In the genomic region with DNA sequence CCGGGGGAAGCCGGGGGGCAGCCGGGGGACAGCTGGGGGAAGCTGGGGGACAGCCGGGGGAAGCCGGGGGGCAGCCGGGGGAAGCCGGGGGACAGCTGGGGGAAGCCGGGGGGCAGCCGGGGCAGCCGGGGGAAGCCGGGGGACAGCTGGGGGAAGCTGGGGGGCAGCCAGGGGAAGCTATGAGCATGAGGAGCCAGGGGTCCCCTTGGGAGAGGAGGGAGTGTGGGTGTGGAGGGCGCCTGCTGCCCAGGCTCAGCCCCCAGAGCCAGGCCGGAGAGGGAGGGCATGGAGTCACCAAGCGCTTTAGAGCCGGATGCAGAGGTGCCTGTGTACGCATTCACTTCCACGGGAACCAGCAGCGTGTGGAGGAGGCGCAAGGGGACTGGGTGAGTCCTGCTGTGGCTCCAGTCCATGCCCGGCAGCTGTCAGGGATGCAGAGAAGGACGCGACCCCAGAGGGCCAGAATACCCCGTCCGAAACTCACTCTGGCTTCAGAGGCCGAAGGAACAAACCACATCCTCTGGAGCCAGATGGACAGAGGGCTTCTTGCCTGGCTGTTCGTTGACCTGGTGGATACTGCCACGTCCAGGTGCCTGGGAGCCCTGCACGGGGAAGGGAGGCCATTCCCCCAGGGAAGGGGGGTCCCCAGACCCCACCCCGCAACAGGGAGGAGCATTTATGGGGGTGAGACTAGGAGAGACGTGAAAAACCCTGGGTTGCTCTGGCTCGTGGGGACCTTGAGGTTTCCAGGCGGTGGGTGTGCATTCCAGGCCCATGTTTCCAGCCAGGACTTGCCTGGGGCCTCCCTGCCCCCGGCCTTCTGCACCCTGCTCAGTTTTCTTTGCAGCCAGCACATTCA, we compare ENCODE assay signal across 19 cellular contexts. TPM values are rescaled to one million over a fixed set of nuclear protein-coding genes. Genes with fewer than 3 reads are reported as not detected.
A peak's percentile ranks its signal among the peaks of the same experiment; 100 is the strongest.
DNase-seq lines count a peak whose midpoint lies in the region; ATAC-seq, FAIRE-seq and TF ChIP-seq lines count a peak whose summit lies in the region.
"Had no signal": no experiment of that assay in that cellular context is flagged by ENCODE, and none has a peak within 500 bp of the region (broad histone marks: within the 10 kb centered on the region; RNA-seq: fewer than 3 reads in every experiment).

No MANE protein-coding gene starts in this region.

- H3K27me3 ChIP-seq in HepG2 (ENCODE audit: control insufficient read depth in 1 of 2, insufficient read depth in 2 of 2, low read length in 2 of 2) (peaks cover 0 to 17% of the 10 kb centered on the region in 2 experiments; a peak in 3 of 5 replicates), right lobe of liver (no peaks in the 10 kb centered on the region), H1 (replicated peaks in 1 of 4; ENCODE audit: control insufficient read depth in 3 of 4, extremely low read depth in 1 of 4, insufficient read depth in 3 of 4, low read length in 3 of 4) (no peaks in the 10 kb centered on the region; a peak in 1 of 7 replicates), neural progenitor cell (no peaks in the 10 kb centered on the region), thymus (ENCODE audit: control insufficient read depth, insufficient read depth) (peaks cover 10% of the 10 kb centered on the region), ovary (no peaks in the 10 kb centered on the region)

- no peaks in the 10 kb centered on the region for H3K9me3 ChIP-seq in HepG2 (ENCODE audit: low read length)
- no peaks in the 10 kb centered on the region for H3K9me3 ChIP-seq in right lobe of liver
- no peaks in the 10 kb centered on the region for H3K9me3 ChIP-seq in H1 (ENCODE audit: insufficient read depth in 2 of 2, low read depth in 1 of 2, low read length in 1 of 2)
- no peaks in the 10 kb centered on the region for H3K9me3 ChIP-seq in neural progenitor cell (ENCODE audit: low read depth)
- no peaks in the 10 kb centered on the region for H3K9me3 ChIP-seq in thymus (ENCODE audit: control insufficient read depth)
- no peaks in the 10 kb centered on the region for H3K9me3 ChIP-seq in ovary

- TF ChIP-seq CTCF in HepG2 (CRISPR knock-in tag; IDR thresholded peaks at IDR 0.05) (peak; percentile 55), right lobe of liver (IDR thresholded peaks at IDR 0.05) (no peak), H1 (IDR thresholded peaks at IDR 0.05; ENCODE audit: control extremely low read depth in 1 of 3, insufficient read depth in 1 of 3, low read depth in 1 of 3, low read length in 3 of 3) (no peak), neural progenitor cell (IDR thresholded peaks at IDR 0.05) (no peak), ovary (IDR thresholded peaks at IDR 0.05) (no peak)

- no peaks in the 10 kb centered on the region for H3F3A ChIP-seq in neural progenitor cell (ENCODE audit: low read depth)

- no peak overlapping the region for H2AFZ ChIP-seq in HepG2 (ENCODE audit: low read length)
- no peak overlapping the region for H2AFZ ChIP-seq in H1 (ENCODE audit: low read length)
- peak overlapping the region; percentile 26 for H2AFZ ChIP-seq in neural progenitor cell (replicated peaks)

- no peak overlapping the region for H2BK20ac ChIP-seq in H1 (ENCODE audit: low read length)

- CTCF ChIA-PET in HepG2 (lab: Yijun Ruan, JAX; ENCODE audit: low intra/inter-chr PET ratio, low total read pairs): no interaction called here
- CTCF ChIA-PET in H1 (lab: Charles Lee; ENCODE audit: partially characterized antibody): interaction anchor here (1.6 to 4.6 kb wide), 2 partner anchors 13 to 139 kb away, joined by 5 to 23 read pairs; no protein-coding TSS in a partner anchor

- 67% methylated on average over 19 of the region's 33 CpGs for WGBS in HepG2 (ENCODE audit: low lambda C conversion rate)
- 36% methylated on average over 8 of the region's 33 CpGs for WGBS in right lobe of liver (ENCODE audit: insufficient coverage, low coverage, low lambda C conversion rate, missing lambda C conversion rate)
- WGBS in H1 (ENCODE audit: extremely low coverage in 1 of 2, insufficient coverage in 1 of 2, insufficient read length in 1 of 2, insufficient replicate concordance in 2 of 2, low coverage in 1 of 2, low lambda C conversion rate in 2 of 2, missing lambda C conversion rate in 1 of 2), 2 experiments: 86% methylated on average over 22 of the region's 33 CpGs; no CpG with 5 or more reads in 1 of the 2 experiments
- 48% methylated on average over 33 of the region's 33 CpGs for WGBS in thymus
- 41 to 68% (median 48%) methylated on average over 22 to 26 of the region's 33 CpGs for WGBS in ovary, 3 donors

- no peak overlapping the region for H3K56ac ChIP-seq in H1 (replicated peaks; ENCODE audit: insufficient read length, low read depth, low read length)

- no peak overlapping the region for H4K5ac ChIP-seq in H1 (ENCODE audit: insufficient read length, low read depth, low read length)

- peak overlapping the region; percentile 51; the same call in 1 of the 2 replicates for H3K18ac ChIP-seq in H1 (ENCODE audit: extremely low read depth, low read length)

- no peak overlapping the region for H3K14ac ChIP-seq in H1 (ENCODE audit: insufficient read length)

- no peak overlapping the region for H3K9ac ChIP-seq in HepG2 (ENCODE audit: insufficient read depth, low read depth, low read length)
- no peak overlapping the region for H3K9ac ChIP-seq in H1 (replicated peaks in 1 of 4; ENCODE audit: extremely low read depth in 1 of 4, low read depth in 3 of 4, low read length in 3 of 4)
- no peak overlapping the region for H3K9ac ChIP-seq in neural progenitor cell
- H3K9ac ChIP-seq: BLaER1 treated with 17β-estradiol and CSF1 and Interleukin-3, amounts not matched to agents 10 nM and 100 nM had no signal

- no peak overlapping the region for H3K4me3 Mint-ChIP-seq in neural progenitor cell
- H3K4me3 Mint-ChIP-seq: CD4-positive, CD25-positive, alpha-beta regulatory T cell; H9 had no signal

- no peak overlapping the region for H2BK5ac ChIP-seq in H1 (ENCODE audit: low read depth, low read length)

- ATAC-seq in HepG2: peak; percentile 68
- no peak for ATAC-seq in right lobe of liver
- ATAC-seq in GM21381 (IDR thresholded peaks at IDR 0.05; ENCODE audit: unreplicated experiment): no peak
- ATAC-seq in GM21723 (IDR thresholded peaks at IDR 0.05; ENCODE audit: unreplicated experiment): no peak

- H4K20me1 ChIP-seq in HepG2 (ENCODE audit: insufficient read depth, low read length) (no peaks in the 10 kb centered on the region), H1 (replicated peaks in 1 of 2; ENCODE audit: control insufficient read depth in 1 of 2, insufficient read depth in 2 of 2, low read length in 2 of 2) (no peaks in the 10 kb centered on the region), neural progenitor cell (ENCODE audit: low read depth) (no peaks in the 10 kb centered on the region)

- H3K4me1 ChIP-seq in HepG2 (ENCODE audit: insufficient read depth, low read length): peaks cover 15% of the 10 kb centered on the region
- H3K4me1 ChIP-seq in right lobe of liver: no peaks in the 10 kb centered on the region
- peaks cover 0 to 3% (median 0%) of the 10 kb centered on the region in 4 experiments; a peak in 1 of 7 replicates for H3K4me1 ChIP-seq in H1 (replicated peaks in 1 of 4; ENCODE audit: control insufficient read depth in 3 of 4, insufficient read depth in 4 of 4, low read length in 3 of 4)
- no peaks in the 10 kb centered on the region for H3K4me1 ChIP-seq in neural progenitor cell
- H3K4me1 ChIP-seq in thymus (ENCODE audit: control insufficient read depth, insufficient read depth, low read length): no peaks in the 10 kb centered on the region
- no peaks in the 10 kb centered on the region for H3K4me1 ChIP-seq in ovary (ENCODE audit: insufficient read depth)

- H3K4me3 ChIP-seq in HepG2 (replicated peaks in 1 of 3; ENCODE audit: insufficient read depth in 1 of 3, low read depth in 2 of 3, low read length in 3 of 3) (peak overlapping the region in 1 of 3 experiments; percentile 34; a peak in 1 of 6 replicates), right lobe of liver (no peak overlapping the region), H1 (ENCODE audit: extremely low read depth in 1 of 4, insufficient read depth in 2 of 4, low read depth in 3 of 4, low read length in 4 of 4) (no peak overlapping the region), neural progenitor cell (no peak overlapping the region), thymus (ENCODE audit: low read length) (no peak overlapping the region), ovary (no peak overlapping the region)
- H3K4me3 ChIP-seq: BLaER1 treated with 17β-estradiol and CSF1 and Interleukin-3, amounts not matched to agents 10 nM and 100 nM had no signal

- H3K27ac Mint-ChIP-seq in neural progenitor cell: no peak overlapping the region
- H3K27ac Mint-ChIP-seq: CD4-positive, CD25-positive, alpha-beta regulatory T cell; H9 had no signal

- intact Hi-C loops in HepG2 (cut with micrococcal nuclease; ENCODE audit: unreplicated experiment): no loop called here
- intact Hi-C loops in right lobe of liver (cut with DNase I): loop anchor here in 1 of 2 donors (10.0 kb wide), 1 partner anchor 191 kb away; no protein-coding TSS in a partner anchor
- intact Hi-C loops in ovary (cut with DNase I): no loop called here

- H4K8ac ChIP-seq in H1 (ENCODE audit: extremely low read depth, insufficient read depth, low read length): no peak overlapping the region

- H2BK120ac ChIP-seq in H1 (replicated peaks; ENCODE audit: low read depth, low read length): no peak overlapping the region

- H2AK5ac ChIP-seq in H1 (ENCODE audit: low read depth, low read length): no peak overlapping the region

- H3K4ac ChIP-seq in H1 (replicated peaks; ENCODE audit: insufficient read length, low read depth, low read length): no peak overlapping the region

- no peak for FAIRE-seq in HepG2 (lab: Jason Lieb, UNC)
- no peak for FAIRE-seq in H1 (lab: Jason Lieb, UNC)
- FAIRE-seq: G401.6, GM12891 had no signal

- H3K4me2 ChIP-seq in HepG2 (ENCODE audit: low read depth, low read length): peak overlapping the region; percentile 38
- H3K4me2 ChIP-seq in H1 (ENCODE audit: insufficient read depth in 1 of 2, low read depth in 2 of 2, low read length in 2 of 2): no peak overlapping the region
- no peak overlapping the region for H3K4me2 ChIP-seq in neural progenitor cell
- H3K4me2 ChIP-seq: BLaER1 treated with 17β-estradiol and CSF1 and Interleukin-3, amounts not matched to agents 10 nM and 100 nM had no signal

- peaks cover 15% of the 10 kb centered on the region for H3K4me1 Mint-ChIP-seq in neural progenitor cell
- H3K4me1 Mint-ChIP-seq: CD4-positive, CD25-positive, alpha-beta regulatory T cell had no signal

- POLR2A ChIA-PET in HepG2 (lab: Yijun Ruan, JAX): no interaction called here
- POLR2A ChIA-PET in H1 (lab: Charles Lee; ENCODE audit: partially characterized antibody): interaction anchor here (1.1 kb wide), 1 partner anchor 9 kb away, joined by 3 read pairs; no protein-coding TSS in a partner anchor

- peaks cover 5% of the 10 kb centered on the region for H3K27me3 Mint-ChIP-seq in neural progenitor cell (ENCODE audit: insufficient read depth, low read depth)

- TF ChIP-seq RAD21 in HepG2 (CRISPR knock-in tag; IDR thresholded peaks at IDR 0.05): 0 out of 2 replicates have a peak, but pooled peaks have one; percentile 21
- TF ChIP-seq RAD21 in H1 (IDR thresholded peaks at IDR 0.05 in 1 of 2, conservative IDR thresholded peaks at IDR 0.05 in 1 of 2; ENCODE audit: low read depth in 2 of 2, low read length in 2 of 2): no peak

- H3K9me3 Mint-ChIP-seq in neural progenitor cell: no peaks in the 10 kb centered on the region
- H3K9me3 Mint-ChIP-seq: H9 had no signal

- no peaks in the 10 kb centered on the region for H3K79me1 ChIP-seq in H1 (ENCODE audit: low read depth, low read length)

- H3K36me3 ChIP-seq in HepG2 (replicated peaks in 1 of 2; ENCODE audit: control insufficient read depth in 1 of 2, insufficient read depth in 2 of 2, low read length in 2 of 2) (no peaks in the 10 kb centered on the region), right lobe of liver (no peaks in the 10 kb centered on the region), H1 (ENCODE audit: control insufficient read depth in 2 of 4, insufficient read depth in 4 of 4, low read length in 3 of 4) (no peaks in the 10 kb centered on the region), neural progenitor cell (no peaks in the 10 kb centered on the region), thymus (ENCODE audit: control insufficient read depth, insufficient read depth) (no peaks in the 10 kb centered on the region), ovary (no peaks in the 10 kb centered on the region)
- H3K36me3 ChIP-seq: BLaER1 treated with 17β-estradiol and CSF1 and Interleukin-3, amounts not matched to agents 10 nM and 100 nM had no signal

- H4K91ac ChIP-seq in H1 (replicated peaks; ENCODE audit: insufficient read length, low read length): no peak overlapping the region

- no peak for DNase-seq in HepG2 (ENCODE audit: low spot score)
- no peak for DNase-seq in right lobe of liver
- DNase-seq in H1 (ENCODE audit: low read depth in 1 of 2, low spot score in 2 of 2): no peak
- DNase-seq in neural progenitor cell (ENCODE audit: low spot score): no peak
- no peak for DNase-seq in ovary
- DNase-seq: ACHN; CD4-positive, CD25-positive, alpha-beta regulatory T cell; DMS 273 treated with DMSO at 0.1 percent for 48 hours; DMS79 treated with DMSO at 0.1 percent for 48 hours; EL; H9; IMR-90 had no signal

- no peak overlapping the region for H2BK15ac ChIP-seq in H1 (ENCODE audit: low read length)

- no peaks in the 10 kb centered on the region for H3K36me3 Mint-ChIP-seq in neural progenitor cell
- H3K36me3 Mint-ChIP-seq: CD4-positive, CD25-positive, alpha-beta regulatory T cell had no signal

- TF ChIP-seq POLR2A in HepG2 (IDR thresholded peaks at IDR 0.05; ENCODE audit: insufficient read depth in 1 of 2, low read depth in 2 of 2, low read length in 2 of 2) (no peak), right lobe of liver (IDR thresholded peaks at IDR 0.05) (no peak), H1 (IDR thresholded peaks at IDR 0.05; ENCODE audit: control extremely low read depth in 1 of 2, low read depth in 2 of 2, low read length in 2 of 2) (no peak), ovary (IDR thresholded peaks at IDR 0.05) (no peak)

- H2BK12ac ChIP-seq in H1 (ENCODE audit: low read depth, low read length): no peak overlapping the region

- no peak overlapping the region for H3K23ac ChIP-seq in H1 (ENCODE audit: insufficient read length)

- TF ChIP-seq EP300 in HepG2 (IDR thresholded peaks at IDR 0.05; ENCODE audit: low read depth in 2 of 2, low read length in 2 of 2): no peak
- TF ChIP-seq EP300 in HepG2 (CRISPR knock-in tag; IDR thresholded peaks at IDR 0.05; ENCODE audit: borderline replicate concordance): no peak
- no peak for TF ChIP-seq EP300 in H1 (IDR thresholded peaks at IDR 0.05; ENCODE audit: borderline replicate concordance in 1 of 2, low read depth in 2 of 2, low read length in 2 of 2)
- no peak for TF ChIP-seq EP300 in ovary (IDR thresholded peaks at IDR 0.05)

- in situ Hi-C loops in HepG2 (cut with HindIII; ENCODE audit: extremely low pct_ligation_motif_present, low pct_unique_long_range_greater_than_20kb): no loop called here

- no TSS peak for BruUV-seq in HepG2 (replicated peaks; lab: Mats Ljungman, UMichigan)

- H3K79me2 ChIP-seq in HepG2 (ENCODE audit: insufficient read depth, low read length): no peaks in the 10 kb centered on the region
- H3K79me2 ChIP-seq in H1 (ENCODE audit: control insufficient read depth in 1 of 2, insufficient read depth in 2 of 2, low read length in 2 of 2): no peaks in the 10 kb centered on the region
- no peaks in the 10 kb centered on the region for H3K79me2 ChIP-seq in neural progenitor cell (ENCODE audit: low read depth)

- no peaks in the 10 kb centered on the region for H3K23me2 ChIP-seq in H1 (ENCODE audit: low read depth, low read length)

- H3K27ac ChIP-seq in HepG2 (ENCODE audit: extremely low read length, insufficient read depth, low read length): no peak overlapping the region
- no peak overlapping the region for H3K27ac ChIP-seq in right lobe of liver
- no peak overlapping the region for H3K27ac ChIP-seq in H1 (ENCODE audit: low read depth, low read length)
- H3K27ac ChIP-seq in neural progenitor cell: no peak overlapping the region
- H3K27ac ChIP-seq in thymus (ENCODE audit: low read depth): peak overlapping the region; percentile 26
- no peak overlapping the region for H3K27ac ChIP-seq in ovary
- H3K27ac ChIP-seq: BLaER1 treated with 17β-estradiol and CSF1 and Interleukin-3, amounts not matched to agents 10 nM and 100 nM had no signal

RNA-seq across cellular contexts. Expression of gene DACT2, which starts 26.5 kb away (rescaled TPM):
- total RNA-seq in HepG2 (2016; rRNA removed; fragmentation: Illumina TruSeq; extraction: Trizol) (not detected in 2 replicates), right lobe of liver (under 1 TPM in 5 of 6 experiments, not detected in 1; 0.29 to 0.99 (median 0.86) TPM), neural progenitor cell (ENCODE audit: low replicate concordance) (0.36 and 5.5 TPM in 2 replicates), ovary (1 to 10 TPM in 3 of 7 donors, under 1 TPM in 2, not detected in 2; 0.17 to 4.4 (median 1.3) TPM)
- total RNA-seq in HepG2 (2016; cell fraction: cytosol; rRNA removed; fragmentation: Illumina TruSeq; extraction: Trizol; ENCODE audit: low read depth): not detected in 2 replicates
- total RNA-seq in HepG2 (2016; cell fraction: insoluble cytoplasmic fraction; rRNA removed; fragmentation: Illumina TruSeq; extraction: Trizol): not detected in 2 replicates
- not detected in 2 replicates for total RNA-seq in HepG2 (2016; cell fraction: membrane; rRNA removed; fragmentation: Illumina TruSeq; extraction: Trizol)
- total RNA-seq in HepG2 (2016; cell fraction: nucleus; rRNA removed; fragmentation: Illumina TruSeq; extraction: Trizol): not detected in 2 replicates
- polyA plus RNA-seq in HepG2 (2011; rRNA removed) (0.10 and 0.15 TPM in 2 replicates), H1 (2011; rRNA removed) (2.9 and 4.8 TPM in 2 replicates), thymus (2.5 TPM), ovary (under 1 TPM; 0.17 to 0.27 TPM)
- polyA plus RNA-seq in HepG2 (2011; cell fraction: cytosol; rRNA removed): 0.12 and 0.23 TPM in 2 replicates
- polyA plus RNA-seq in HepG2 (2011; cell fraction: nucleus; rRNA removed): 0.23 and 0.45 TPM in 2 replicates
- polyA plus RNA-seq in HepG2 (2012): not detected in 2 replicates
- polyA plus RNA-seq in HepG2 (2016; cell fraction: cytosol; fragmentation: Illumina TruSeq; extraction: Trizol; ENCODE audit: low read depth): not detected in 2 replicates
- polyA plus RNA-seq in HepG2 (2016; cell fraction: insoluble cytoplasmic fraction; fragmentation: Illumina TruSeq; extraction: Trizol; ENCODE audit: low read depth): not detected in 2 replicates
- not detected in 2 replicates for polyA plus RNA-seq in HepG2 (2016; cell fraction: membrane; fragmentation: Illumina TruSeq; extraction: Trizol; ENCODE audit: low read depth)
- not detected in 2 replicates for polyA plus RNA-seq in HepG2 (2016; cell fraction: nucleus; fragmentation: Illumina TruSeq; extraction: Trizol; ENCODE audit: insufficient read depth, low read depth)
- polyA minus RNA-seq in HepG2 (2011; rRNA and poly(A)+ RNA removed; ENCODE audit: low replicate concordance): 0.26 TPM in 1 of 2 replicates, not detected in the other
- 0.26 and 0.30 TPM in 2 replicates for polyA minus RNA-seq in HepG2 (2011; cell fraction: cytosol; rRNA and poly(A)+ RNA removed)
- 0.25 TPM in 1 of 2 replicates, not detected in the other for polyA minus RNA-seq in HepG2 (2011; cell fraction: nucleus; rRNA and poly(A)+ RNA removed)
- total RNA-seq in H1 (2021; fragmentation: NEBNext Ultra II Directional; extraction: Animal tissue kit (Norgen Biotek cat#: 25700)): 3.1 and 3.9 TPM in 2 replicates
- polyA plus RNA-seq in H1 (2011; cell fraction: cytosol; rRNA removed): 3.4 TPM
- 5.3 TPM for polyA plus RNA-seq in H1 (2011; cell fraction: nucleus; rRNA removed)
- polyA plus RNA-seq in H1 (2012, experiment 1 of 2): 2.8 to 3.8 TPM (median 3.2 TPM) in 4 replicates
- 3.5 TPM for polyA plus RNA-seq in H1 (2012, experiment 2 of 2)
- 1.6 TPM for polyA plus RNA-seq in H1 (2013, experiment 1 of 2)
- 1.6 TPM for polyA plus RNA-seq in H1 (2013, experiment 2 of 2)
- 1.1 and 1.6 TPM in 2 replicates for polyA minus RNA-seq in H1 (2011; rRNA and poly(A)+ RNA removed)
- 4.1 TPM for polyA minus RNA-seq in H1 (2011; cell fraction: cytosol; rRNA and poly(A)+ RNA removed)
- 2.1 TPM for polyA minus RNA-seq in H1 (2011; cell fraction: nucleus; rRNA and poly(A)+ RNA removed)
- total RNA-seq: A172; CD4-positive, CD25-positive, alpha-beta regulatory T cell; IMR-90 had no signal
- polyA plus RNA-seq: CD4-positive, CD25-positive, alpha-beta regulatory T cell; IMR-90 had no signal

Comparison
In these comparisons a context has a peak if more than half of its experiments do, and no peak if none do; other contexts are left out.
1. Of the 41 proteins assayed by ChIP-seq in both HepG2 and H1: peak only in HepG2: CTCF and RAD21; only in H1: none; in both: none; in neither: 39.